1 cellular context compared by ENCODE assay signal in genomic region chr6:30542404-30542725, GRCh38.
TF ChIP-seq lines count a peak whose summit lies in the region.

No MANE protein-coding gene starts in this region.

TF ChIP-seq in GM23338, 12 proteins besides CTCF, POLR2A, EP300 and RAD21 (continued from another document):
- no peak for TF ChIP-seq STAT1 (IDR thresholded peaks at IDR 0.05; ENCODE audit: unreplicated experiment)
- TF ChIP-seq ZNF331 (CRISPR knock-in tag; IDR thresholded peaks at IDR 0.05; ENCODE audit: low read depth) = no peak
- TF ChIP-seq JUNB (IDR thresholded peaks at IDR 0.05; ENCODE audit: unreplicated experiment) = no peak
- no peak for TF ChIP-seq NANOG (IDR thresholded peaks at IDR 0.05; ENCODE audit: borderline replicate concordance)
- TF ChIP-seq ZNF114 (CRISPR knock-in tag; IDR thresholded peaks at IDR 0.05) = no peak
- TF ChIP-seq ETS1 (IDR thresholded peaks at IDR 0.05) = no peak
- no peak for TF ChIP-seq EZH2 (IDR thresholded peaks at IDR 0.05; ENCODE audit: low read depth, unreplicated experiment)
- TF ChIP-seq POLR2AphosphoS5 (IDR thresholded peaks at IDR 0.05; ENCODE audit: low read depth) = no peak
- no peak for TF ChIP-seq ZNF462 (CRISPR knock-in tag; IDR thresholded peaks at IDR 0.05)
